2 cellular contexts compared by ENCODE assay signal in the genomic region with DNA sequence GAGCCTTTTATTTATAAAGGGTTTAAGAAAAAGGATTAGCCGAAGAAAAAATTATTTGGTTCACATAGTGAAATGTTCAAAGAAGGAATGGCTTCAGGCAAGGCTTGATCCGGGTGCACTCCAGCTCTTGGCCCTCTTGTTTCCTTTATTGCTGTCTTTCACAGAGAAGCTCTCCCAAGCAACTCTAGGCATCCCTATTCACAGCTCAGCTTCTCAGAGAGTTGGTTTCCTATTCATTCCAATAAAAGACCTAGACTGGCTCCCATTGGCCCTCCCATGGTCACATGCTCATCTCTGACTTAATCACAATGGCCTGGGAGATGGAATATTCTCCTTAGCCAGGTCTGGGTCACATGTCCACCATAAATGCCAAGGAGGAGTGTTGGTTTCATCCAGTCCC.
TF ChIP-seq lines count a peak whose summit lies in the region.

No MANE protein-coding gene starts in this region.

TF ChIP-seq in HEK293T, 16 proteins besides CTCF, POLR2A, EP300 and RAD21 (continued from another document):
- TF ChIP-seq, protein P1, sequence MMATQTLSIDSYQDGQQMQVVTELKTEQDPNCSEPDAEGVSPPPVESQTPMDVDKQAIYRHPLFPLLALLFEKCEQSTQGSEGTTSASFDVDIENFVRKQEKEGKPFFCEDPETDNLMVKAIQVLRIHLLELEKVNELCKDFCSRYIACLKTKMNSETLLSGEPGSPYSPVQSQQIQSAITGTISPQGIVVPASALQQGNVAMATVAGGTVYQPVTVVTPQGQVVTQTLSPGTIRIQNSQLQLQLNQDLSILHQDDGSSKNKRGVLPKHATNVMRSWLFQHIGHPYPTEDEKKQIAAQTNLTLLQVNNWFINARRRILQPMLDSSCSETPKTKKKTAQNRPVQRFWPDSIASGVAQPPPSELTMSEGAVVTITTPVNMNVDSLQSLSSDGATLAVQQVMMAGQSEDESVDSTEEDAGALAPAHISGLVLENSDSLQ (IDR thresholded peaks at IDR 0.05) = no peak
- TF ChIP-seq HDGF (IDR thresholded peaks at IDR 0.05; ENCODE audit: borderline replicate concordance) = no peak
- TF ChIP-seq BHLHE40 (IDR thresholded peaks at IDR 0.05; ENCODE audit: borderline replicate concordance) = no peak
- TF ChIP-seq FOXK2 (IDR thresholded peaks at IDR 0.05) = no peak
- TF ChIP-seq SP1 (IDR thresholded peaks at IDR 0.05) = no peak
- TF ChIP-seq ELF4 (IDR thresholded peaks at IDR 0.05) = no peak
- no peak for TF ChIP-seq LEF1 (IDR thresholded peaks at IDR 0.05; ENCODE audit: borderline replicate concordance)
- TF ChIP-seq FOXM1 (IDR thresholded peaks at IDR 0.05; ENCODE audit: borderline replicate concordance) = no peak
- no peak for TF ChIP-seq SUZ12 (IDR thresholded peaks at IDR 0.05)
TF ChIP-seq in HEK293T: peak in this region for 0.

TF ChIP-seq in WTC11, 78 proteins besides CTCF, POLR2A, EP300 and RAD21 (continued from another document):
- TF ChIP-seq, protein P2, sequence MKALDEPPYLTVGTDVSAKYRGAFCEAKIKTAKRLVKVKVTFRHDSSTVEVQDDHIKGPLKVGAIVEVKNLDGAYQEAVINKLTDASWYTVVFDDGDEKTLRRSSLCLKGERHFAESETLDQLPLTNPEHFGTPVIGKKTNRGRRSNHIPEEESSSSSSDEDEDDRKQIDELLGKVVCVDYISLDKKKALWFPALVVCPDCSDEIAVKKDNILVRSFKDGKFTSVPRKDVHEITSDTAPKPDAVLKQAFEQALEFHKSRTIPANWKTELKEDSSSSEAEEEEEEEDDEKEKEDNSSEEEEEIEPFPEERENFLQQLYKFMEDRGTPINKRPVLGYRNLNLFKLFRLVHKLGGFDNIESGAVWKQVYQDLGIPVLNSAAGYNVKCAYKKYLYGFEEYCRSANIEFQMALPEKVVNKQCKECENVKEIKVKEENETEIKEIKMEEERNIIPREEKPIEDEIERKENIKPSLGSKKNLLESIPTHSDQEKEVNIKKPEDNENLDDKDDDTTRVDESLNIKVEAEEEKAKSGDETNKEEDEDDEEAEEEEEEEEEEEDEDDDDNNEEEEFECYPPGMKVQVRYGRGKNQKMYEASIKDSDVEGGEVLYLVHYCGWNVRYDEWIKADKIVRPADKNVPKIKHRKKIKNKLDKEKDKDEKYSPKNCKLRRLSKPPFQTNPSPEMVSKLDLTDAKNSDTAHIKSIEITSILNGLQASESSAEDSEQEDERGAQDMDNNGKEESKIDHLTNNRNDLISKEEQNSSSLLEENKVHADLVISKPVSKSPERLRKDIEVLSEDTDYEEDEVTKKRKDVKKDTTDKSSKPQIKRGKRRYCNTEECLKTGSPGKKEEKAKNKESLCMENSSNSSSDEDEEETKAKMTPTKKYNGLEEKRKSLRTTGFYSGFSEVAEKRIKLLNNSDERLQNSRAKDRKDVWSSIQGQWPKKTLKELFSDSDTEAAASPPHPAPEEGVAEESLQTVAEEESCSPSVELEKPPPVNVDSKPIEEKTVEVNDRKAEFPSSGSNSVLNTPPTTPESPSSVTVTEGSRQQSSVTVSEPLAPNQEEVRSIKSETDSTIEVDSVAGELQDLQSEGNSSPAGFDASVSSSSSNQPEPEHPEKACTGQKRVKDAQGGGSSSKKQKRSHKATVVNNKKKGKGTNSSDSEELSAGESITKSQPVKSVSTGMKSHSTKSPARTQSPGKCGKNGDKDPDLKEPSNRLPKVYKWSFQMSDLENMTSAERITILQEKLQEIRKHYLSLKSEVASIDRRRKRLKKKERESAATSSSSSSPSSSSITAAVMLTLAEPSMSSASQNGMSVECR (CRISPR knock-in tag; IDR thresholded peaks at IDR 0.05; ENCODE audit: borderline replicate concordance) = no peak
- TF ChIP-seq EMX1 (CRISPR knock-in tag; IDR thresholded peaks at IDR 0.05) (no peak), TP53 (CRISPR knock-in tag; IDR thresholded peaks at IDR 0.05) (no peak), ZNF671 (CRISPR knock-in tag; IDR thresholded peaks at IDR 0.05) (no peak), PRRX2 (CRISPR knock-in tag; IDR thresholded peaks at IDR 0.05) (no peak), ZNF219 (CRISPR knock-in tag; IDR thresholded peaks at IDR 0.05; ENCODE audit: borderline replicate concordance) (no peak), NR2C2 (CRISPR knock-in tag; IDR thresholded peaks at IDR 0.05) (no peak), GTF2I (CRISPR knock-in tag; conservative IDR thresholded peaks at IDR 0.05) (0 out of 2 replicates have a peak, but pooled peaks have one; percentile 12), ZNF232 (CRISPR knock-in tag; IDR thresholded peaks at IDR 0.05) (no peak), NFYB (CRISPR knock-in tag; conservative IDR thresholded peaks at IDR 0.05; ENCODE audit: low read depth) (no peak)
- TF ChIP-seq, protein P3, sequence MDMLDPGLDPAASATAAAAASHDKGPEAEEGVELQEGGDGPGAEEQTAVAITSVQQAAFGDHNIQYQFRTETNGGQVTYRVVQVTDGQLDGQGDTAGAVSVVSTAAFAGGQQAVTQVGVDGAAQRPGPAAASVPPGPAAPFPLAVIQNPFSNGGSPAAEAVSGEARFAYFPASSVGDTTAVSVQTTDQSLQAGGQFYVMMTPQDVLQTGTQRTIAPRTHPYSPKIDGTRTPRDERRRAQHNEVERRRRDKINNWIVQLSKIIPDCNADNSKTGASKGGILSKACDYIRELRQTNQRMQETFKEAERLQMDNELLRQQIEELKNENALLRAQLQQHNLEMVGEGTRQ (CRISPR knock-in tag; IDR thresholded peaks at IDR 0.05) = peak; percentile 65
- TF ChIP-seq, protein P4, sequence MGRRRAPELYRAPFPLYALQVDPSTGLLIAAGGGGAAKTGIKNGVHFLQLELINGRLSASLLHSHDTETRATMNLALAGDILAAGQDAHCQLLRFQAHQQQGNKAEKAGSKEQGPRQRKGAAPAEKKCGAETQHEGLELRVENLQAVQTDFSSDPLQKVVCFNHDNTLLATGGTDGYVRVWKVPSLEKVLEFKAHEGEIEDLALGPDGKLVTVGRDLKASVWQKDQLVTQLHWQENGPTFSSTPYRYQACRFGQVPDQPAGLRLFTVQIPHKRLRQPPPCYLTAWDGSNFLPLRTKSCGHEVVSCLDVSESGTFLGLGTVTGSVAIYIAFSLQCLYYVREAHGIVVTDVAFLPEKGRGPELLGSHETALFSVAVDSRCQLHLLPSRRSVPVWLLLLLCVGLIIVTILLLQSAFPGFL (CRISPR knock-in tag; IDR thresholded peaks at IDR 0.05; ENCODE audit: borderline replicate concordance) = no peak
